In genomic region chr19:48798937-48799336, GRCh38 we compare ENCODE assay signal across 1 cellular context.
TF ChIP-seq lines count a peak whose summit lies in the region.

No MANE protein-coding gene starts in this region.

TF ChIP-seq in IMR-90, 13 proteins besides CTCF, POLR2A, EP300 and RAD21 (continued from another document):
- TF ChIP-seq MXI1 (IDR thresholded peaks at IDR 0.05; ENCODE audit: borderline replicate concordance, low read depth, low read length) (no peak), CHD1 (IDR thresholded peaks at IDR 0.05; ENCODE audit: low read depth, low read length) (no peak), ELK1 (IDR thresholded peaks at IDR 0.05; ENCODE audit: borderline replicate concordance, low read depth, low read length) (no peak)
